Comparison of ENCODE assay signal across 2 cellular contexts in the genomic region with DNA sequence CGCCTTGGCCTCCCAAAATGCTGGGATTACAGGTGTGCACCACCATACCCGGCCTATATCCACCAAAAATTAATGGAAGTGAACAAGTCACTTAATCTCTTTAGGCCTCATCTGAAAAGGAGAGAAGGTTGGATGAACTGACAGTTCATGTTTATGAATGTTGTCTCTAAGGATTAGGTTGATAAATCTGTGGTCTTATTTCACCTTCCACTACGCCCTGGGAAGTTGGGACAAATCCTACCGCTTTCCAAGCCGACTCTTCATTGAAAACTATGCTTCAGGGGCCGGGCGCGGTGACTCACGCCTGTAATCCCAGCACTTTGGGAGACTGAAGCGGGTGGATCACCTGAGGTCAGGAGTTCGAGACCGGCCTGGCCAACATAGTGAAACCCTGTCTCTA. TPM values are rescaled to one million over a fixed set of nuclear protein-coding genes. Genes with fewer than 3 reads are reported as not detected.
"Had no signal": no experiment of that assay in that cellular context is flagged by ENCODE, and none has a peak within 500 bp of the region (broad histone marks: within the 10 kb centered on the region; RNA-seq: fewer than 3 reads in every experiment).

No MANE protein-coding gene starts in this region.

RNA-seq across cellular contexts. Expression of a gene that starts 59.4 kb away (rescaled TPM):
- total RNA-seq: PC-3, PC-9 had no signal
